ENCODE assay signal across 1 cellular context in genomic region chr20:57222631-57222950, GRCh38.
TF ChIP-seq lines count a peak whose summit lies in the region.

No MANE protein-coding gene starts in this region.

TF ChIP-seq in K562, 482 proteins besides CTCF, POLR2A, EP300 and RAD21 (continued from another document):
- no peak for TF ChIP-seq AFF4 (CRISPR knock-in tag; IDR thresholded peaks at IDR 0.05)
